8 cellular contexts compared by ENCODE assay signal in genomic region chr4:40255722-40256281, GRCh38. TPM values are rescaled to one million over a fixed set of nuclear protein-coding genes. Genes with fewer than 3 reads are reported as not detected.
A peak's percentile ranks its signal among the peaks of the same experiment; 100 is the strongest.
DNase-seq lines count a peak whose midpoint lies in the region; ATAC-seq and TF ChIP-seq lines count a peak whose summit lies in the region.

No MANE protein-coding gene starts in this region.

- no peak for TF ChIP-seq CTCF in smooth muscle cell (IDR thresholded peaks at IDR 0.05; ENCODE audit: borderline replicate concordance, insufficient read depth, poor library complexity, severe bottlenecking)

- H3K27me3 ChIP-seq in smooth muscle cell (ENCODE audit: low read depth) = no peaks in the 10 kb centered on the region

- H3K4me1 ChIP-seq in smooth muscle cell (ENCODE audit: low read depth) = peaks cover 21% of the 10 kb centered on the region

- no peaks in the 10 kb centered on the region for H3K36me3 ChIP-seq in smooth muscle cell (ENCODE audit: low read depth)

- WGBS in smooth muscle cell (ENCODE audit: low lambda C conversion rate) = 0% methylated on average over 1 of the region's 1 CpG

- H3K9me3 ChIP-seq in smooth muscle cell (replicated peaks; ENCODE audit: low read depth) = no peaks in the 10 kb centered on the region

- peak overlapping the region; percentile 57 for H3K4me2 ChIP-seq in smooth muscle cell

- H3K9ac ChIP-seq in smooth muscle cell (ENCODE audit: low read depth) = peak overlapping the region; percentile 71

- no peak overlapping the region for H3K4me3 ChIP-seq in smooth muscle cell

- no peak overlapping the region for H2AFZ ChIP-seq in smooth muscle cell (ENCODE audit: low read depth)

- no peaks in the 10 kb centered on the region for H3K79me2 ChIP-seq in smooth muscle cell (ENCODE audit: low read depth)

- H3K27ac ChIP-seq in smooth muscle cell (ENCODE audit: low read depth) = peak overlapping the region; percentile 95

- peaks cover 34% of the 10 kb centered on the region for H3F3A ChIP-seq in smooth muscle cell (ENCODE audit: low read depth)

- DNase-seq in DMS153 (lab: John Stamatoyannopoulos, UW) (peak; percentile 30), DMS153 treated with DMSO at 0.1 percent for 48 hours (lab: John Stamatoyannopoulos, UW; ENCODE audit: unreplicated experiment) (no peak), RPMI7951 (ENCODE audit: low read depth) (peak; percentile 96), smooth muscle cell (lab: John Stamatoyannopoulos, UW; ENCODE audit: unreplicated experiment) (no peak), NCI-H2029 (lab: John Stamatoyannopoulos, UW) (no peak), SKM-1 (lab: John Stamatoyannopoulos, UW; ENCODE audit: unreplicated experiment) (no peak)

- ATAC-seq in esophagus mucosa = peak; percentile 95
- ATAC-seq in HG03045 (IDR thresholded peaks at IDR 0.05; ENCODE audit: unreplicated experiment) = no peak

- H4K20me1 ChIP-seq in smooth muscle cell (ENCODE audit: low read depth) = no peaks in the 10 kb centered on the region

RNA-seq across cellular contexts. Expression of gene RHOH, which starts 59.0 kb away (rescaled TPM):
- total RNA-seq in RPMI7951 (2014; rRNA removed; shearing (Covaris generic)) = not detected in 2 replicates
- total RNA-seq in esophagus mucosa (1.2 TPM), smooth muscle cell (not detected in 2 replicates)
- 0.46 TPM in 1 of 2 replicates, not detected in the other for polyA plus RNA-seq in smooth muscle cell

Comparison
In these comparisons a context has a peak if more than half of its experiments do, and no peak if none do; other contexts are left out.
1. DNase-seq: peak in DMS153 (single experiment) and RPMI7951 (single experiment); none in DMS153 treated with DMSO at 0.1 percent for 48 hours (single experiment), smooth muscle cell (single experiment), NCI-H2029 (single experiment) and SKM-1 (single experiment).